Comparison of ENCODE assay signal across 14 cellular contexts in the genomic region with DNA sequence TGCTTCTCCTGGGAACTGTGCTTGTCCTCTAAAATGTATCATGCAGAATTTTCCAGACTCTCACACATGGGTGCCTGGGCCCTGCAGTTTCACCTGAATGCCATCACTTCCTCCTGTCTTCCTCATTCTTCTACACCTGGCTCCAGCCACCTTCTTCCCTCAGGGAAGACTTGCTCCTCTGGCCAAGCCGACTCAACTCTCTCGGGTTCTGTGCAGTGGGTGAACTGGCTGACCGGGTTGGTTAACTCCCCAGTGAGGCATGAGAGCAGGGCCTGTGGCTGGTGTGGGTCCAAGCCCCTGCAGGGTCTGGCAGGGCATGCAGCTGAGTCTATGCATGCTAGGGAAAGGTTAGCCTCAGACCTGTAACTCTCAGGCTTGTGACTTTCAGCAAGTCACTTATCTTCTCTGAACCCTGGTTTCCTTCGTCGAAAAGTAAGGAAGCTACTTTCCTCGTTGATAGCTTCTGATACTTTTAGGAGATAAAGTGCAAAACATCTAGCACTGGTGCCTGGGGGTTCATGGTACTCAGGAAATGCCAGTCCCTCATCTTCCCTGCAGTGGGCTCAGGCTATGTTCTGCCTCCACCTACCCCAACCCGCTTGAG. TPM values are rescaled to one million over a fixed set of nuclear protein-coding genes. Genes with fewer than 3 reads are reported as not detected.
DNase-seq lines count a peak whose midpoint lies in the region; ATAC-seq and TF ChIP-seq lines count a peak whose summit lies in the region.
"Had no signal": no experiment of that assay in that cellular context is flagged by ENCODE, and none has a peak within 500 bp of the region (broad histone marks: within the 10 kb centered on the region; RNA-seq: fewer than 3 reads in every experiment).

No MANE protein-coding gene starts in this region.

- no peak for TF ChIP-seq POLR2A in erythroblast (IDR thresholded peaks at IDR 0.05; ENCODE audit: low read length)

- peaks cover 19% of the 10 kb centered on the region for H3K36me3 Mint-ChIP-seq in activated CD8-positive, alpha-beta memory T cell treated with anti-CD3 and anti-CD28 coated beads, Interleukin-2, amount 10 ng/mL, durations not matched to agents 7 days and 5 days
- peaks cover 14% of the 10 kb centered on the region for H3K36me3 Mint-ChIP-seq in T-cell
- H3K36me3 Mint-ChIP-seq: mesothelial cell of epicardium had no signal

- H3K27me3 Mint-ChIP-seq in activated CD8-positive, alpha-beta memory T cell treated with anti-CD3 and anti-CD28 coated beads, Interleukin-2, amount 10 ng/mL, durations not matched to agents 7 days and 5 days, result no peaks in the 10 kb centered on the region
- H3K27me3 Mint-ChIP-seq in T-cell, result no peaks in the 10 kb centered on the region
- no peaks in the 10 kb centered on the region for H3K27me3 Mint-ChIP-seq in stimulated activated naive CD8-positive, alpha-beta T cell treated with anti-CD3 and anti-CD28 coated beads, Interleukin-15, amount 100 ng/mL, for 72 hours

- POLR2A ChIA-PET in T-cell (lab: Charles Lee), result interaction anchor here in 1 of 2 donors (0.6 kb wide), 1 partner anchor 209 kb away, joined by 3 read pairs; no protein-coding TSS in a partner anchor

- no peak overlapping the region for H3K4me3 Mint-ChIP-seq in activated CD8-positive, alpha-beta memory T cell treated with anti-CD3 and anti-CD28 coated beads, Interleukin-2, amount 10 ng/mL, durations not matched to agents 7 days and 5 days
- H3K4me3 Mint-ChIP-seq in T-cell, result peak overlapping the region in 1 of 3 donors; percentile 60
- H3K4me3 Mint-ChIP-seq in stimulated activated naive CD8-positive, alpha-beta T cell treated with anti-CD3 and anti-CD28 coated beads, Interleukin-15, amount 100 ng/mL, for 72 hours, result peak overlapping the region; percentile 83 to 88
- H3K4me3 Mint-ChIP-seq: HFFc6, mesothelial cell of epicardium had no signal

- CTCF ChIA-PET in activated CD8-positive, alpha-beta memory T cell treated with anti-CD3 and anti-CD28 coated beads, Interleukin-2, amount 10 ng/mL, durations not matched to agents 7 days and 5 days (lab: Charles Lee), result interaction anchor here (0.7 to 1.9 kb wide), 4 partner anchors 18 to 40 kb away, joined by 3 to 8 read pairs (median 4); no protein-coding TSS in a partner anchor
- CTCF ChIA-PET in T-cell (lab: Charles Lee), result interaction anchor here (0.6 to 1.2 kb wide), 3 partner anchors 21 to 40 kb away, joined by 4 to 8 read pairs (median 7); no protein-coding TSS in a partner anchor

- no peak for DNase-seq in activated CD8-positive, alpha-beta memory T cell treated with anti-CD3 and anti-CD28 coated beads, Interleukin-2, amount 10 ng/mL, durations not matched to agents 7 days and 5 days
- no peak for DNase-seq in activated CD8-positive, alpha-beta memory T cell treated with anti-CD3 and anti-CD28 coated beads, Interleukin-2, amount 50 U/mL, for 48 hours
- no peak for DNase-seq in T-cell
- DNase-seq in erythroblast (lab: John Stamatoyannopoulos, UW), result peak; percentile 68 to 74
- DNase-seq in stimulated activated naive CD8-positive, alpha-beta T cell treated with anti-CD3 and anti-CD28 coated beads, Interleukin-15, amount 100 ng/mL, for 72 hours, result no peak
- DNase-seq in omental fat pad (ENCODE audit: low spot score), result no peak
- DNase-seq in effector CD4-positive, alpha-beta T cell, result no peak
- DNase-seq in COLO829 (ENCODE audit: low spot score), result no peak
- DNase-seq: ACHN; activated CD8-positive, alpha-beta memory T cell treated with anti-CD3 and anti-CD28 coated beads, Interleukin-2, amount 50 U/mL, for 4 hours; HFFc6; KBM-7; thyroid gland had no signal

- no peak for TF ChIP-seq CTCF in omental fat pad (IDR thresholded peaks at IDR 0.05)

- peak overlapping the region; percentile 54 for H3K27ac Mint-ChIP-seq in activated CD8-positive, alpha-beta memory T cell treated with anti-CD3 and anti-CD28 coated beads, Interleukin-2, amount 10 ng/mL, durations not matched to agents 7 days and 5 days
- H3K27ac Mint-ChIP-seq in T-cell, result peak overlapping the region; percentile 52 to 82
- H3K27ac Mint-ChIP-seq in stimulated activated naive CD8-positive, alpha-beta T cell treated with anti-CD3 and anti-CD28 coated beads, Interleukin-15, amount 100 ng/mL, for 72 hours, result peak overlapping the region; percentile 86 to 94
- H3K27ac Mint-ChIP-seq: HFFc6, mesothelial cell of epicardium had no signal

- peaks cover 65% of the 10 kb centered on the region for H3K4me1 Mint-ChIP-seq in activated CD8-positive, alpha-beta memory T cell treated with anti-CD3 and anti-CD28 coated beads, Interleukin-2, amount 10 ng/mL, durations not matched to agents 7 days and 5 days
- H3K4me1 Mint-ChIP-seq in T-cell, result peaks cover 68 to 95% (median 82%) of the 10 kb centered on the region in 3 donors
- H3K4me1 Mint-ChIP-seq in stimulated activated naive CD8-positive, alpha-beta T cell treated with anti-CD3 and anti-CD28 coated beads, Interleukin-15, amount 100 ng/mL, for 72 hours, result peaks cover 95% of the 10 kb centered on the region

- no peaks in the 10 kb centered on the region for H3K9me3 Mint-ChIP-seq in activated CD8-positive, alpha-beta memory T cell treated with anti-CD3 and anti-CD28 coated beads, Interleukin-2, amount 10 ng/mL, durations not matched to agents 7 days and 5 days (ENCODE audit: low read depth)
- no peaks in the 10 kb centered on the region for H3K9me3 Mint-ChIP-seq in T-cell
- no peaks in the 10 kb centered on the region for H3K9me3 Mint-ChIP-seq in stimulated activated naive CD8-positive, alpha-beta T cell treated with anti-CD3 and anti-CD28 coated beads, Interleukin-15, amount 100 ng/mL, for 72 hours
- H3K9me3 Mint-ChIP-seq: HFFc6, mesothelial cell of epicardium had no signal

- ATAC-seq in activated CD8-positive, alpha-beta memory T cell treated with anti-CD3 and anti-CD28 coated beads, Interleukin-2, amount 10 ng/mL, durations not matched to agents 7 days and 5 days, result no peak
- ATAC-seq in T-cell (replicated peaks in 1 of 4) (no peak), omental fat pad (ENCODE audit: low FRiP score) (no peak)
- ATAC-seq in stimulated activated naive CD8-positive, alpha-beta T cell treated with anti-CD3 and anti-CD28 coated beads, Interleukin-15, amount 100 ng/mL, for 72 hours, result no peak

RNA-seq across cellular contexts. Expression of a gene that starts 11.9 kb away (rescaled TPM):
- 100 to 1,000 TPM in 1 of 2 experiments, 10 to 100 TPM in 1; 90.2 to 285 TPM for total RNA-seq in activated CD8-positive, alpha-beta memory T cell treated with anti-CD3 and anti-CD28 coated beads, Interleukin-2, amount 10 ng/mL, durations not matched to agents 7 days and 5 days
- total RNA-seq in T-cell (10 to 100 TPM; 53.4 to 99.6 (median 69.0) TPM), omental fat pad (10 to 100 TPM in 3 of 4 donors, 1 to 10 TPM in 1; 8.9 to 30.6 (median 20.3) TPM)

Comparison
In these comparisons a context has a peak if more than half of its experiments do, and no peak if none do; other contexts are left out.
1. DNase-seq: peak in erythroblast (2 of 2); none in activated CD8-positive, alpha-beta memory T cell treated with anti-CD3 and anti-CD28 coated beads, Interleukin-2, amount 10 ng/mL, durations not matched to agents 7 days and 5 days (single experiment), activated CD8-positive, alpha-beta memory T cell treated with anti-CD3 and anti-CD28 coated beads, Interleukin-2, amount 50 U/mL, for 48 hours (single experiment), T-cell (0 of 34), stimulated activated naive CD8-positive, alpha-beta T cell treated with anti-CD3 and anti-CD28 coated beads, Interleukin-15, amount 100 ng/mL, for 72 hours (0 of 2), omental fat pad (single experiment), effector CD4-positive, alpha-beta T cell (single experiment) and COLO829 (single experiment).
2. Peak in every context shown above with its lines, with median percentiles within 50 percentile points of each other: H3K27ac Mint-ChIP-seq.